Comparison of ENCODE assay signal across 9 cellular contexts in genomic region chr10:6050801-6051445, GRCh38. TPM values are rescaled to one million over a fixed set of nuclear protein-coding genes. Genes with fewer than 3 reads are reported as not detected.
DNase-seq lines count a peak whose midpoint lies in the region; ATAC-seq and TF ChIP-seq lines count a peak whose summit lies in the region.
"Had no signal": no experiment of that assay in that cellular context is flagged by ENCODE, and none has a peak within 500 bp of the region (broad histone marks: within the 10 kb centered on the region; RNA-seq: fewer than 3 reads in every experiment).

No MANE protein-coding gene starts in this region.

- DNase-seq in DMS79 treated with DMSO at 0.1 percent for 48 hours (lab: John Stamatoyannopoulos, UW) (peak; percentile 8), HT-29 (ENCODE audit: low spot score) (peak; percentile 84), memory B cell (ENCODE audit: low spot score in 2 of 2) (peak; percentile 71 to 84), foreskin keratinocyte (no peak)
- peak; percentile 77 for DNase-seq in activated CD4-positive, CD25-positive, alpha-beta regulatory T cell treated with anti-CD3 and anti-CD28 coated beads, Interleukin-2, amount 50 U/mL, for 16 hours (ENCODE audit: low read depth, low spot score)
- peak; percentile 71 to 89 for DNase-seq in central memory CD8-positive, alpha-beta T cell (ENCODE audit: low spot score in 2 of 2)
- peak; percentile 81 for DNase-seq in stimulated activated CD8-positive, alpha-beta memory T cell treated with anti-CD3 and anti-CD28 coated beads, Interleukin-7, amount 100 ng/mL, for 24 hours (ENCODE audit: low read depth)

- no peak for TF ChIP-seq CTCF in foreskin keratinocyte (conservative IDR thresholded peaks at IDR 0.05)

- H3K27me3 Mint-ChIP-seq in central memory CD8-positive, alpha-beta T cell, result no peaks in the 10 kb centered on the region
- no peaks in the 10 kb centered on the region for H3K27me3 Mint-ChIP-seq in memory B cell

- H3K4me1 Mint-ChIP-seq in central memory CD8-positive, alpha-beta T cell, result peaks cover 59% of the 10 kb centered on the region
- peaks cover 76% of the 10 kb centered on the region for H3K4me1 Mint-ChIP-seq in memory B cell

- peak overlapping the region; percentile 96 for H3K27ac Mint-ChIP-seq in central memory CD8-positive, alpha-beta T cell (ENCODE audit: low read depth)
- H3K27ac Mint-ChIP-seq in memory B cell, result peak overlapping the region; percentile 94

- peaks cover 37% of the 10 kb centered on the region for H3K27me3 ChIP-seq in foreskin keratinocyte

- H3K4me3 Mint-ChIP-seq in central memory CD8-positive, alpha-beta T cell, result peak overlapping the region; percentile 82
- peak overlapping the region; percentile 90 for H3K4me3 Mint-ChIP-seq in memory B cell

- ATAC-seq in GM21381 (IDR thresholded peaks at IDR 0.05; ENCODE audit: unreplicated experiment) (peak; percentile 66), memory B cell (ENCODE audit: low read depth) (peak; percentile 85), foreskin keratinocyte (no peak)
- peak; percentile 85 for ATAC-seq in central memory CD8-positive, alpha-beta T cell (replicated peaks; ENCODE audit: extremely low read depth, poor library complexity, severe bottlenecking)

- H3K4me1 ChIP-seq in foreskin keratinocyte, result no peaks in the 10 kb centered on the region

- H3K36me3 Mint-ChIP-seq in central memory CD8-positive, alpha-beta T cell (ENCODE audit: insufficient read depth), result peaks cover 15% of the 10 kb centered on the region
- H3K36me3 Mint-ChIP-seq in memory B cell, result no peaks in the 10 kb centered on the region

- H3K27ac ChIP-seq in foreskin keratinocyte, result no peak overlapping the region

- no peaks in the 10 kb centered on the region for H3K9me3 Mint-ChIP-seq in central memory CD8-positive, alpha-beta T cell
- no peaks in the 10 kb centered on the region for H3K9me3 Mint-ChIP-seq in memory B cell

RNA-seq across cellular contexts. Expression of gene IL2RA, which starts 11.2 kb away (rescaled TPM):
- total RNA-seq in HT-29 (2014; rRNA removed; shearing (Covaris generic)), result not detected in 2 replicates
- total RNA-seq in foreskin keratinocyte, result not detected in 2 replicates
- polyA plus RNA-seq in foreskin keratinocyte, result not detected in 2 replicates
- total RNA-seq: glomerular endothelial cell had no signal

RNA-seq across cellular contexts. Expression of gene RBM17, which starts 37.9 kb away (rescaled TPM):
- 47.7 and 48.7 TPM in 2 replicates for total RNA-seq in HT-29 (2014; rRNA removed; shearing (Covaris generic))
- 65.9 and 87.2 TPM in 2 replicates for total RNA-seq in foreskin keratinocyte
- polyA plus RNA-seq in foreskin keratinocyte, result 81.3 and 105 TPM in 2 replicates

Comparison
In these comparisons a context has a peak if more than half of its experiments do, and no peak if none do; other contexts are left out.
1. DNase-seq: peak in DMS79 treated with DMSO at 0.1 percent for 48 hours (single experiment), HT-29 (single experiment), activated CD4-positive, CD25-positive, alpha-beta regulatory T cell treated with anti-CD3 and anti-CD28 coated beads, Interleukin-2, amount 50 U/mL, for 16 hours (single experiment), central memory CD8-positive, alpha-beta T cell (2 of 2), memory B cell (2 of 2) and stimulated activated CD8-positive, alpha-beta memory T cell treated with anti-CD3 and anti-CD28 coated beads, Interleukin-7, amount 100 ng/mL, for 24 hours (single experiment); none in foreskin keratinocyte (0 of 2).